Comparison of ENCODE assay signal across 1 cellular context in genomic region chr2:69400121-69400520, GRCh38.
TF ChIP-seq lines count a peak whose summit lies in the region.

No MANE protein-coding gene starts in this region.

TF ChIP-seq in K562, 482 proteins besides CTCF, POLR2A, EP300 and RAD21:
- TF ChIP-seq ZFP91 (CRISPR knock-in tag; IDR thresholded peaks at IDR 0.05) (no peak), REST (CRISPR knock-in tag; IDR thresholded peaks at IDR 0.05; ENCODE audit: low read depth) (no peak), ATF2 (CRISPR knock-in tag; IDR thresholded peaks at IDR 0.05) (no peak), HNRNPLL (IDR thresholded peaks at IDR 0.05; ENCODE audit: low read depth, low read length, poor library complexity, severe bottlenecking) (no peak), KAT7 (CRISPR knock-in tag; IDR thresholded peaks at IDR 0.05; ENCODE audit: borderline replicate concordance) (no peak), CHD1 (IDR thresholded peaks at IDR 0.05; ENCODE audit: low read length) (no peak), ZNF512 (tag; IDR thresholded peaks at IDR 0.05) (no peak)
